In genomic region chr6:41935685-41936072, GRCh38 we compare ENCODE assay signal across 11 cellular contexts. TPM values are rescaled to one million over a fixed set of nuclear protein-coding genes. Genes with fewer than 3 reads are reported as not detected.
A peak's percentile ranks its signal among the peaks of the same experiment; 100 is the strongest.
DNase-seq lines count a peak whose midpoint lies in the region; ATAC-seq, FAIRE-seq and TF ChIP-seq lines count a peak whose summit lies in the region.
"Had no signal": no experiment of that assay in that cellular context is flagged by ENCODE, and none has a peak within 500 bp of the region (broad histone marks: within the 10 kb centered on the region; RNA-seq: fewer than 3 reads in every experiment).

No MANE protein-coding gene starts in this region.

- TF ChIP-seq CTCF in cardiac muscle cell (IDR thresholded peaks at IDR 0.05; ENCODE audit: low read depth, low read length): no peak
- no peak for TF ChIP-seq CTCF in Peyer's patch (IDR thresholded peaks at IDR 0.05)
- TF ChIP-seq CTCF in fibroblast of lung (conservative IDR thresholded peaks at IDR 0.05 in 1 of 2, IDR thresholded peaks at IDR 0.05 in 1 of 2; ENCODE audit: low read depth in 1 of 2, low read length in 2 of 2): no peak
- no peak for TF ChIP-seq CTCF in type B pancreatic cell (conservative IDR thresholded peaks at IDR 0.05)

- H2AFZ ChIP-seq in fibroblast of lung (ENCODE audit: low read length): no peak overlapping the region

- FAIRE-seq in RCC 7860 (lab: Jason Lieb, UNC): no peak

- H3K9me3 ChIP-seq in cardiac muscle cell (ENCODE audit: low read depth) (no peaks in the 10 kb centered on the region), Peyer's patch (no peaks in the 10 kb centered on the region), fibroblast of lung (ENCODE audit: control insufficient read depth, insufficient read depth, low read depth, low read length) (no peaks in the 10 kb centered on the region)
- H3K9me3 ChIP-seq: prostate gland had no signal

- no peaks in the 10 kb centered on the region for H3K27me3 Mint-ChIP-seq in type B pancreatic cell

- no peak overlapping the region for H3K4me3 Mint-ChIP-seq in type B pancreatic cell

- no peaks in the 10 kb centered on the region for H3K9me3 Mint-ChIP-seq in type B pancreatic cell

- peaks cover 22% of the 10 kb centered on the region for H3K36me3 Mint-ChIP-seq in type B pancreatic cell

- peaks cover 34% of the 10 kb centered on the region for H3K79me2 ChIP-seq in fibroblast of lung (ENCODE audit: control insufficient read depth, insufficient read depth, low read length)

- intact Hi-C loops in cardiac septum (cut with DNase I): loop anchor here (2.0 to 5.0 kb wide), 2 partner anchors 109 to 148 kb away; partner anchors contain the start of gene TOMM6

- H3K27ac Mint-ChIP-seq in type B pancreatic cell: peak overlapping the region; percentile 83

- peaks cover 3% of the 10 kb centered on the region for H3K27me3 ChIP-seq in cardiac muscle cell
- H3K27me3 ChIP-seq in Peyer's patch: no peaks in the 10 kb centered on the region
- no peaks in the 10 kb centered on the region for H3K27me3 ChIP-seq in fibroblast of lung (ENCODE audit: control insufficient read depth, insufficient read depth, low read length)

- H3K4me3 ChIP-seq in cardiac muscle cell: no peak overlapping the region
- no peak overlapping the region for H3K4me3 ChIP-seq in Peyer's patch
- H3K4me3 ChIP-seq in fibroblast of lung (replicated peaks in 1 of 4; ENCODE audit: control extremely low read depth in 1 of 4, insufficient read depth in 1 of 4, low read depth in 3 of 4, low read length in 4 of 4): no peak overlapping the region
- H3K4me3 ChIP-seq: prostate gland, SK-N-MC had no signal

- peak overlapping the region; percentile 58 for H3K27ac ChIP-seq in cardiac muscle cell
- peak overlapping the region in 3 of 4 donors; percentile 6 to 43 (median 31) for H3K27ac ChIP-seq in Peyer's patch
- peak overlapping the region; percentile 45 for H3K27ac ChIP-seq in fibroblast of lung (ENCODE audit: insufficient read depth, low read length)
- H3K27ac ChIP-seq: epithelial cell of prostate, SK-N-MC had no signal

- TF ChIP-seq POLR2A in Peyer's patch (IDR thresholded peaks at IDR 0.05): no peak

- peaks cover 31% of the 10 kb centered on the region for H3K36me3 ChIP-seq in cardiac muscle cell
- H3K36me3 ChIP-seq in Peyer's patch: peaks cover 0 to 55% (median 0%) of the 10 kb centered on the region in 3 donors
- H3K36me3 ChIP-seq in fibroblast of lung (ENCODE audit: control insufficient read depth, insufficient read depth, low read length): peaks cover 35% of the 10 kb centered on the region

- H3K4me1 Mint-ChIP-seq in type B pancreatic cell (ENCODE audit: unreplicated experiment): peaks cover 28% of the 10 kb centered on the region

- ATAC-seq in GM19023 (IDR thresholded peaks at IDR 0.05; ENCODE audit: unreplicated experiment) (no peak), HG03457 (IDR thresholded peaks at IDR 0.05; ENCODE audit: unreplicated experiment) (no peak)

- H3K4me2 ChIP-seq in fibroblast of lung (ENCODE audit: extremely low read depth, insufficient read depth, low read length): no peak overlapping the region

- peaks cover 6% of the 10 kb centered on the region for H3K4me1 ChIP-seq in cardiac muscle cell (ENCODE audit: low read depth)
- peaks cover 0 to 53% (median 23%) of the 10 kb centered on the region in 4 donors for H3K4me1 ChIP-seq in Peyer's patch
- H3K4me1 ChIP-seq in fibroblast of lung (ENCODE audit: control insufficient read depth, extremely low read depth, insufficient read depth, low read length): peaks cover 12% of the 10 kb centered on the region

- H3K9ac ChIP-seq in fibroblast of lung (ENCODE audit: insufficient read depth, low read length): no peak overlapping the region

- DNase-seq in cardiac muscle cell (ENCODE audit: low read depth in 1 of 2, low spot score in 1 of 2) (no peak), cardiac septum (ENCODE audit: low spot score) (no peak), Peyer's patch (no peak), fibroblast of lung (ENCODE audit: low read depth in 2 of 2) (no peak), type B pancreatic cell (ENCODE audit: extremely low spot score, unreplicated experiment) (no peak), RCC 7860 (ENCODE audit: low spot score) (no peak)

- no peaks in the 10 kb centered on the region for H4K20me1 ChIP-seq in fibroblast of lung (ENCODE audit: control insufficient read depth, extremely low read depth, insufficient read depth, low read length)

RNA-seq across cellular contexts. Expression of gene CCND3, which starts 5.9 kb away (rescaled TPM):
- 20.0 and 21.1 TPM in 2 replicates for total RNA-seq in cardiac muscle cell
- 23.9 and 43.1 TPM in 2 replicates for polyA plus RNA-seq in cardiac muscle cell
- total RNA-seq in cardiac septum: 33.5 TPM
- total RNA-seq in Peyer's patch: 100 to 1,000 TPM in 1 of 4 donors, 10 to 100 TPM in 3; 49.2 to 267 (median 60.1) TPM
- total RNA-seq in fibroblast of lung: 10.3 and 15.0 TPM in 2 replicates
- 29.6 and 43.7 TPM in 2 replicates for polyA plus RNA-seq in fibroblast of lung
- polyA plus RNA-seq in fibroblast of lung (2012): 35.6 and 56.9 TPM in 2 replicates
- 32.1 and 51.6 TPM in 2 replicates for polyA minus RNA-seq in fibroblast of lung (ENCODE audit: low replicate concordance)
- 60.4 and 172 TPM in 2 replicates for total RNA-seq in type B pancreatic cell (ENCODE audit: low replicate concordance)

RNA-seq across cellular contexts. Expression of gene BYSL, which starts 14.4 kb away (rescaled TPM):
- 18.3 and 32.6 TPM in 2 replicates for total RNA-seq in cardiac muscle cell
- polyA plus RNA-seq in cardiac muscle cell: 30.7 and 40.2 TPM in 2 replicates
- 11.3 TPM for total RNA-seq in cardiac septum
- total RNA-seq in Peyer's patch: 10 to 100 TPM in 1 of 4 donors, 1 to 10 TPM in 3; 4.4 to 12.4 (median 6.1) TPM
- 13.7 and 14.9 TPM in 2 replicates for total RNA-seq in fibroblast of lung
- 11.3 and 19.7 TPM in 2 replicates for polyA plus RNA-seq in fibroblast of lung
- 15.8 and 28.6 TPM in 2 replicates for polyA plus RNA-seq in fibroblast of lung (2012)
- 55.8 and 72.2 TPM in 2 replicates for polyA minus RNA-seq in fibroblast of lung (ENCODE audit: low replicate concordance)
- 32.3 and 36.5 TPM in 2 replicates for total RNA-seq in type B pancreatic cell (ENCODE audit: low replicate concordance)

RNA-seq across cellular contexts. Expression of gene MED20, which starts 14.7 kb away (rescaled TPM):
- total RNA-seq in cardiac muscle cell: 18.0 and 18.5 TPM in 2 replicates
- 28.1 and 30.2 TPM in 2 replicates for polyA plus RNA-seq in cardiac muscle cell
- total RNA-seq in cardiac septum: 16.5 TPM
- 10 to 100 TPM in 3 of 4 donors, 1 to 10 TPM in 1; 6.6 to 24.3 (median 18.0) TPM for total RNA-seq in Peyer's patch
- 24.9 and 27.7 TPM in 2 replicates for total RNA-seq in fibroblast of lung
- 38.6 and 40.0 TPM in 2 replicates for polyA plus RNA-seq in fibroblast of lung
- 23.9 and 25.4 TPM in 2 replicates for polyA plus RNA-seq in fibroblast of lung (2012)
- polyA minus RNA-seq in fibroblast of lung (ENCODE audit: low replicate concordance): 50.0 and 113 TPM in 2 replicates
- 31.8 and 35.7 TPM in 2 replicates for total RNA-seq in type B pancreatic cell (ENCODE audit: low replicate concordance)

RNA-seq across cellular contexts. Expression of gene USP49, which starts 40.5 kb away (rescaled TPM):
- total RNA-seq in cardiac muscle cell (3.7 and 8.5 TPM in 2 replicates), cardiac septum (1.7 TPM), Peyer's patch (1 to 10 TPM; 2.1 to 8.6 (median 4.7) TPM), fibroblast of lung (1.8 and 2.3 TPM in 2 replicates), type B pancreatic cell (ENCODE audit: low replicate concordance) (2.9 and 13.2 TPM in 2 replicates)
- polyA plus RNA-seq in cardiac muscle cell (5.0 and 5.4 TPM in 2 replicates), fibroblast of lung (1.0 and 1.5 TPM in 2 replicates)
- polyA plus RNA-seq in fibroblast of lung (2012): 1.0 and 1.2 TPM in 2 replicates
- polyA minus RNA-seq in fibroblast of lung (ENCODE audit: low replicate concordance): 0.67 and 0.96 TPM in 2 replicates
